In the genomic region with DNA sequence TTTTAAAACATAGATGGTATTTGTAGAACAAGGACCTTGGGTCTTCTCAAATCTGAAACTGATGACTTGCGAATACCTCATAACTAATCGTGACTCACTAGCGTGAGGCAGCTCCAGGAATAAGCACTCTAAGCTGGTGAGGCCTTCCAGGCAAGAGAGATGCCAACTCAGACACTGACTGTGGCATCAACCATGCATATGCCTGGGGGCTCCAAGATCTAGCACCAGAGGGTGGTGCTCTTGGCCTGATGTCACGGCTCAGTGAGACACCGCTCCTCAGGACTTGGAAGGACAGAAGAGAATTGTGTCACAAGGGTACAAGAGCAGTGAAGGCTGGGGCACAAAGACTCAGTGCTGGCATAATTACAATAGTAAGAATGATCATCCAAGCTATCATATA, we compare ENCODE assay signal across 1 cellular context.
TF ChIP-seq lines count a peak whose summit lies in the region.

No MANE protein-coding gene starts in this region.

TF ChIP-seq in K562, 482 proteins besides CTCF, POLR2A, EP300 and RAD21 (continued from another document):
- TF ChIP-seq, protein P1, sequence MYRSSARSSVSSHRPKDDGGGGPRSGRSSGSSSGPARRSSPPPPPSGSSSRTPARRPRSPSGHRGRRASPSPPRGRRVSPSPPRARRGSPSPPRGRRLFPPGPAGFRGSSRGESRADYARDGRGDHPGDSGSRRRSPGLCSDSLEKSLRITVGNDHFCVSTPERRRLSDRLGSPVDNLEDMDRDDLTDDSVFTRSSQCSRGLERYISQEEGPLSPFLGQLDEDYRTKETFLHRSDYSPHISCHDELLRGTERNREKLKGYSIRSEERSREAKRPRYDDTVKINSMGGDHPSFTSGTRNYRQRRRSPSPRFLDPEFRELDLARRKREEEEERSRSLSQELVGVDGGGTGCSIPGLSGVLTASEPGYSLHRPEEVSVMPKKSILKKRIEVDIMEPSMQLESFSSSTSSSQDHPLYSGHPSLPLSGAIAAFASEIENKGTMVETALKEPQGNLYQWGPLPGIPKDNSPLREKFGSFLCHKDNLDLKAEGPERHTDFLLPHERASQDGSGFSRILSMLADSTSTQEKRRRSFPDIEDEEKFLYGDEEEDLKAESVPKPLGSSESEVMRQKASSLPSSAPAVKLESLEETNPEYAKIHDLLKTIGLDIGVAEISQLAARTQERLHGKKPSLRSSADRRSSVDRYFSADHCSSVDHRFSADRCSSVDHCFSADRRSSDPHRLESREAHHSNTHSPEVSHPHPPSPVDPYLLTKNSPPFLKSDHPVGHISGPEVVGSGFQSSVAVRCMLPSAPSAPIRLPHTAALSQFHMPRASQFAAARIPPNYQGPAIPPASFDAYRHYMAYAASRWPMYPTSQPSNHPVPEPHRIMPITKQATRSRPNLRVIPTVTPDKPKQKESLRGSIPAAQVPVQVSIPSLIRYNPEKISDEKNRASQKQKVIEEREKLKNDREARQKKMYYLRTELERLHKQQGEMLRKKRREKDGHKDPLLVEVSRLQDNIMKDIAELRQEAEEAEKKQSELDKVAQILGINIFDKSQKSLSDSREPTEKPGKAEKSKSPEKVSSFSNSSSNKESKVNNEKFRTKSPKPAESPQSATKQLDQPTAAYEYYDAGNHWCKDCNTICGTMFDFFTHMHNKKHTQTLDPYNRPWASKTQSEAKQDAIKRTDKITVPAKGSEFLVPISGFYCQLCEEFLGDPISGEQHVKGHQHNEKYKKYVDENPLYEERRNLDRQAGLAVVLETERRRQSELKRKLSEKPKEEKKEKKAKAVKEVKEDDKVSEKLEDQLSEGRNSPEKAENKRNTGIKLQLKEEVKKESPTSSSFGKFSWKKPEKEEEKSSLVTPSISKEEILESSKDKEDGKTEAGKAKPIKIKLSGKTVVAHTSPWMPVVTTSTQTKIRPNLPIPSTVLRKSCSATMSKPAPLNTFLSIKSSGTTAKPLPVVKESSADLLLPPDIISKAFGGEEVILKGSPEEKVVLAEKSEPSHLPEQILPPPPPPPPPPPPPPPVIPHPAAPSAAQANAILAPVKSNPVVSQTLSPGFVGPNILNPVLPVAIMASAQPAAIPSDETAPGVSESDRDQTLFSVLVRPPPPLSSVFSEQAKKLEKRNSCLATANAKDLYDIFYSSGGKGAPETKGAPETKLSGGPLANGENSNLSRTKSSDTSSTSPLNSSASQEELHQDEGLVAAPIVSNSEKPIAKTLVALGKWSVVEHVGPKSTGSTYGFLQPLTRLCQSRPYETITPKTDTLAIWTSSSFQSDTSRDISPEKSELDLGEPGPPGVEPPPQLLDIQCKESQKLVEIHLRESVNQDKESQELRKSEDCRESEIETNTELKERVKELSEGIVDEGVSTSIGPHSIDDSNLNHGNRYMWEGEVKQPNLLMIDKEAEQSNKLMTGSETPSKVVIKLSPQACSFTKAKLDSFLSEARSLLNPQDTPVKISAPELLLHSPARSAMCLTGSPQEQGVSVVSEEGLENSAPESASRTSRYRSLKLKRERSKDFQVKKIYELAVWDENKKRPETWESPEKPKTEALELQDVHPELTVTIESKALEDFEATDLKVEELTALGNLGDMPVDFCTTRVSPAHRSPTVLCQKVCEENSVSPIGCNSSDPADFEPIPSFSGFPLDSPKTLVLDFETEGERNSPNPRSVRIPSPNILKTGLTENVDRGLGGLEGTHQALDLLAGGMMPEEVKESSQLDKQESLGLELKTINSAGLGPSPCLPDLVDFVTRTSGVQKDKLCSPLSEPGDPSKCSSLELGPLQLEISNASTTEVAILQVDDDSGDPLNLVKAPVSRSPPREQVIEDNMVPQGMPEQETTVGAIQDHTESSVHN (IDR thresholded peaks at IDR 0.05; ENCODE audit: borderline replicate concordance in 1 of 2, low read depth in 1 of 2): no peak
- TF ChIP-seq PPARD (CRISPR knock-in tag; IDR thresholded peaks at IDR 0.05): no peak
- no peak for TF ChIP-seq MAFF (IDR thresholded peaks at IDR 0.05; ENCODE audit: low read length)
- TF ChIP-seq LEF1 (IDR thresholded peaks at IDR 0.05): no peak
- TF ChIP-seq, protein P2, sequence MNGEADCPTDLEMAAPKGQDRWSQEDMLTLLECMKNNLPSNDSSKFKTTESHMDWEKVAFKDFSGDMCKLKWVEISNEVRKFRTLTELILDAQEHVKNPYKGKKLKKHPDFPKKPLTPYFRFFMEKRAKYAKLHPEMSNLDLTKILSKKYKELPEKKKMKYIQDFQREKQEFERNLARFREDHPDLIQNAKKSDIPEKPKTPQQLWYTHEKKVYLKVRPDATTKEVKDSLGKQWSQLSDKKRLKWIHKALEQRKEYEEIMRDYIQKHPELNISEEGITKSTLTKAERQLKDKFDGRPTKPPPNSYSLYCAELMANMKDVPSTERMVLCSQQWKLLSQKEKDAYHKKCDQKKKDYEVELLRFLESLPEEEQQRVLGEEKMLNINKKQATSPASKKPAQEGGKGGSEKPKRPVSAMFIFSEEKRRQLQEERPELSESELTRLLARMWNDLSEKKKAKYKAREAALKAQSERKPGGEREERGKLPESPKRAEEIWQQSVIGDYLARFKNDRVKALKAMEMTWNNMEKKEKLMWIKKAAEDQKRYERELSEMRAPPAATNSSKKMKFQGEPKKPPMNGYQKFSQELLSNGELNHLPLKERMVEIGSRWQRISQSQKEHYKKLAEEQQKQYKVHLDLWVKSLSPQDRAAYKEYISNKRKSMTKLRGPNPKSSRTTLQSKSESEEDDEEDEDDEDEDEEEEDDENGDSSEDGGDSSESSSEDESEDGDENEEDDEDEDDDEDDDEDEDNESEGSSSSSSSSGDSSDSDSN (IDR thresholded peaks at IDR 0.05; ENCODE audit: borderline replicate concordance in 1 of 2, low read depth in 2 of 2, low read length in 2 of 2): no peak
- no peak for TF ChIP-seq ZNF79 (CRISPR knock-in tag; IDR thresholded peaks at IDR 0.05; ENCODE audit: low read depth)
